Comparison of ENCODE assay signal across 11 cellular contexts in the genomic region with DNA sequence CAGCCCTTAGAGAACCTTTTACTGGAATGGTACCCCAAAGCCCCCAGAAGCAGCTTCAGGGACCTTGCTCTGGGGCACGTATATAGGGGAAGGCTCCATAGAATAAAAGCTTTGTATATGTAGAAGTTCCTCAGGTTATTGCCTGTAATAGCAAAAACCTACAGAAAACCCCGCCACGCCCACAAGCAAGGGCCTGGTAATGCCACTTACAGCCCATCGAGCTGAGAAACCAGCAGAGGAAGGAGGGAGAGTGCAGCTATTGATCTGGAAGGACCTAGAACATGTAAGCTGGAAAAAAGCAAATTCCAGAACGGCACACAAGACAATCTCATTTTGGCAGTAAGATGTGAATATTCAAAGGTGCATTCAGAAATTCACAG. TPM values are rescaled to one million over a fixed set of nuclear protein-coding genes. Genes with fewer than 3 reads are reported as not detected.
DNase-seq lines count a peak whose midpoint lies in the region; ATAC-seq and TF ChIP-seq lines count a peak whose summit lies in the region.
"Had no signal": no experiment of that assay in that cellular context is flagged by ENCODE, and none has a peak within 500 bp of the region (broad histone marks: within the 10 kb centered on the region; RNA-seq: fewer than 3 reads in every experiment).

No MANE protein-coding gene starts in this region.

- TF ChIP-seq CTCF in gastroesophageal sphincter (IDR thresholded peaks at IDR 0.05), result no peak

- H3K27ac ChIP-seq in gastroesophageal sphincter, result peak overlapping the region; percentile 87 to 99 (median 96)
- H3K27ac ChIP-seq: cardiac muscle cell, psoas muscle had no signal

- H3K9me3 ChIP-seq in gastroesophageal sphincter, result no peaks in the 10 kb centered on the region
- H3K9me3 ChIP-seq: Caco-2, psoas muscle had no signal

- TF ChIP-seq POLR2A in gastroesophageal sphincter (IDR thresholded peaks at IDR 0.05), result no peak

- WGBS in gastroesophageal sphincter (ENCODE audit: low coverage in 1 of 2), 2 donors, result 25 to 38% methylated on average over 4 to 5 of the region's 5 CpGs

- ATAC-seq in gastroesophageal sphincter, result no peak
- no peak for ATAC-seq in HG03039 (IDR thresholded peaks at IDR 0.05; ENCODE audit: unreplicated experiment)

- peaks cover 5 to 100% (median 30%) of the 10 kb centered on the region in 3 donors for H3K4me1 ChIP-seq in gastroesophageal sphincter
- H3K4me1 ChIP-seq: Caco-2 had no signal

- peak overlapping the region in 1 of 2 donors; percentile 11 for H3K4me3 ChIP-seq in gastroesophageal sphincter
- H3K4me3 ChIP-seq: cardiac muscle cell, psoas muscle had no signal

- H3K27me3 ChIP-seq in gastroesophageal sphincter, result no peaks in the 10 kb centered on the region
- H3K27me3 ChIP-seq: cardiac muscle cell had no signal

- peaks cover 0 to 33% of the 10 kb centered on the region in 2 donors for H3K36me3 ChIP-seq in gastroesophageal sphincter
- H3K36me3 ChIP-seq: cardiac muscle cell had no signal

- DNase-seq in DMS79 (lab: John Stamatoyannopoulos, UW) (peak; percentile 46), NCI-H510A treated with DMSO at 0.1 percent for 48 hours (lab: John Stamatoyannopoulos, UW) (peak; percentile 29), retina (peak; percentile 50), occipital lobe (lab: John Stamatoyannopoulos, UW) (no peak), KG1 (lab: John Stamatoyannopoulos, UW) (no peak), inferior parietal cortex (ENCODE audit: extremely low spot score) (no peak)

- no peak for TF ChIP-seq EP300 in gastroesophageal sphincter (IDR thresholded peaks at IDR 0.05)

RNA-seq across cellular contexts. Expression of a gene that starts 15.8 kb away (rescaled TPM):
- total RNA-seq in gastroesophageal sphincter (10 to 100 TPM; 42.8 to 89.1 (median 61.4) TPM), occipital lobe (10.3 TPM)

RNA-seq across cellular contexts. Expression of a gene that starts 31.9 kb away (rescaled TPM):
- total RNA-seq in gastroesophageal sphincter (10 to 100 TPM in 3 of 4 donors, 1 to 10 TPM in 1; 1.2 to 19.9 (median 15.3) TPM), occipital lobe (0.16 TPM)

Comparison
In these comparisons a context has a peak if more than half of its experiments do, and no peak if none do; other contexts are left out.
1. DNase-seq: peak in DMS79 (single experiment), NCI-H510A treated with DMSO at 0.1 percent for 48 hours (single experiment) and retina (single experiment); none in occipital lobe (single experiment), KG1 (single experiment) and inferior parietal cortex (single experiment).